In the genomic region with DNA sequence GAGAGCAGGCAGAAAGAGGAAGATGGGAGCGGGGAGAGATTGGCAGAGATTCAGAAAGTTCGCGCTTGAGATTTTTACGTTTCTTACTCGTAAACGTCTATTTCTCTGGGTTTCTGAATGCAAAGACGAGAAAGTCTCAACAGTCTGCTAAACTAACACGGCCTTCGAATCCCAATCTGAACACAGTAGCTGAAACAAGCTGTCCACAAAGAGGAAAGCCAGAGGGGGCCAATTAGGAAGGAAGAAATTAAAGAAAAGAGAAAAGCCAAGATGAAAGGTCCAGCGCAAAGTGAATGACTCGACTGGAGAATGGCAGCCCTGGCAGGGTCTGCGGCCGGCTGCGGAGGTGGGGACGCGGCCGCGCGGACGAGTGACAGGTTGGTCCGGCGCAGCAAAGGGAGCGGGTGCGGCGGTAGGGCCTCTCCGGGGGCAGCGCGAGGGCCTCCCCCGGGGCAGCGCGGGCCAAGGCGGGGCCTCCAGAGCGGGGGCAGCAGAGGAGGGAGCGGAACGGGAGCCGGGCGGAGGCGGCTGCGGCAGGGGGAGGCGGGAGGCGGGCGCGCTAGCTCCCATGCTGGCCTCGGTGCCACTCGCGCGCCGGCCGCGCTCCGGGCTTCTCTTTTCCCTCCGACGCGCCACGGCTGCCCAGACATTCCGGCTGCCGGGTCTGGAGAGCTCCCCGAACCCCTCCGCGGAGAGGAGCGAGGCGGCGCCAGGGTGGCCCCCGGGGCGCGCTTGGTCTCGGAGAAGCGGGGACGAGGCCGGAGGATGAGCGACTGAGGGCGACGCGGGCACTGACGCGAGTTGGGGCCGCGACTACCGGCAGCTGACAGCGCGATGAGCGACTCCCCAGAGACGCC, we compare ENCODE assay signal across 11 cellular contexts. TPM values are rescaled to one million over a fixed set of nuclear protein-coding genes. Genes with fewer than 3 reads are reported as not detected.
DNase-seq lines count a peak whose midpoint lies in the region; ATAC-seq and TF ChIP-seq lines count a peak whose summit lies in the region.
"Had no signal": no experiment of that assay in that cellular context is flagged by ENCODE, and none has a peak within 500 bp of the region (broad histone marks: within the 10 kb centered on the region; RNA-seq: fewer than 3 reads in every experiment).

A gene (plus strand): TSS at position 557 of the 857 bp plus-strand sequence. CDS start 1,798 bp downstream, outside the sequence.

- TF ChIP-seq CTCF in smooth muscle cell (IDR thresholded peaks at IDR 0.05; ENCODE audit: borderline replicate concordance, insufficient read depth, poor library complexity, severe bottlenecking) = no peak

- no peaks in the 10 kb centered on the region for H3K36me3 Mint-ChIP-seq in activated naive CD8-positive, alpha-beta T cell
- peaks cover 0 to 3% (median 0%) of the 10 kb centered on the region in 3 donors for H3K36me3 Mint-ChIP-seq in CD8-positive, alpha-beta memory T cell

- H3K27ac Mint-ChIP-seq in activated naive CD8-positive, alpha-beta T cell = no peak within 1 kb of the TSS
- H3K27ac Mint-ChIP-seq in CD8-positive, alpha-beta memory T cell = peak within 1 kb of the TSS in 1 of 8 donors; percentile 29

- no peaks in the 10 kb centered on the region for H3K79me2 ChIP-seq in smooth muscle cell (ENCODE audit: low read depth)

- CTCF ChIA-PET in CD8-positive, alpha-beta memory T cell (lab: Charles Lee) = no interaction called here

- H4K20me1 ChIP-seq in smooth muscle cell (ENCODE audit: low read depth) = no peaks in the 10 kb centered on the region

- no peak within 1 kb of the TSS for H3K27ac ChIP-seq in smooth muscle cell (ENCODE audit: low read depth)
- no peak within 1 kb of the TSS for H3K27ac ChIP-seq in CD8-positive, alpha-beta memory T cell (ENCODE audit: low read depth, low read length)

- H3F3A ChIP-seq in smooth muscle cell (ENCODE audit: low read depth) = no peaks in the 10 kb centered on the region

- H3K4me1 Mint-ChIP-seq in activated naive CD8-positive, alpha-beta T cell (ENCODE audit: low read depth) = peaks cover 9% of the 10 kb centered on the region
- peaks cover 4 to 6% (median 6%) of the 10 kb centered on the region in 3 donors for H3K4me1 Mint-ChIP-seq in CD8-positive, alpha-beta memory T cell

- DNase-seq in smooth muscle cell (lab: John Stamatoyannopoulos, UW; ENCODE audit: unreplicated experiment) (no peak), DMS153 treated with DMSO at 0.1 percent for 48 hours (lab: John Stamatoyannopoulos, UW; ENCODE audit: unreplicated experiment) (no peak), NCI-H2107 treated with DMSO at 0.1 percent for 48 hours (lab: John Stamatoyannopoulos, UW; ENCODE audit: unreplicated experiment) (no peak)
- no peak for DNase-seq in CD8-positive, alpha-beta memory T cell
- DNase-seq: activated CD4-positive, CD25-positive, alpha-beta regulatory T cell treated with anti-CD3 and anti-CD28 coated beads, Interleukin-2, amount 50 U/mL, for 72 hours had no signal

- peak within 1 kb of the TSS; percentile 90 for H3K4me2 ChIP-seq in smooth muscle cell

- H3K9me3 Mint-ChIP-seq in activated naive CD8-positive, alpha-beta T cell (ENCODE audit: low read depth) = no peaks in the 10 kb centered on the region
- peaks cover 0 to 22% (median 10%) of the 10 kb centered on the region in 5 donors for H3K9me3 Mint-ChIP-seq in CD8-positive, alpha-beta memory T cell

- no peak within 1 kb of the TSS for H2AFZ ChIP-seq in smooth muscle cell (ENCODE audit: low read depth)

- peaks cover 98% of the 10 kb centered on the region for H3K27me3 ChIP-seq in smooth muscle cell (ENCODE audit: low read depth)
- H3K27me3 ChIP-seq in CD8-positive, alpha-beta memory T cell (ENCODE audit: insufficient read depth, low read length, poor library complexity, severe bottlenecking) = no peaks in the 10 kb centered on the region

- POLR2A ChIA-PET in CD8-positive, alpha-beta memory T cell (lab: Charles Lee) = no interaction called here

- peak within 1 kb of the TSS; percentile 62 for H3K4me3 ChIP-seq in iPS-18c (ENCODE audit: insufficient read depth, low read depth, low read length)
- peak within 1 kb of the TSS; percentile 44 for H3K4me3 ChIP-seq in smooth muscle cell
- H3K4me3 ChIP-seq in CD8-positive, alpha-beta memory T cell (ENCODE audit: low read length) = no peak within 1 kb of the TSS
- H3K4me3 ChIP-seq: K562 had no signal

- no peaks in the 10 kb centered on the region for H3K36me3 ChIP-seq in smooth muscle cell (ENCODE audit: low read depth)
- no peaks in the 10 kb centered on the region for H3K36me3 ChIP-seq in CD8-positive, alpha-beta memory T cell (ENCODE audit: insufficient read depth, low read length)

- 4% methylated on average over 58 of the region's 83 CpGs for WGBS in smooth muscle cell (ENCODE audit: low lambda C conversion rate)

- peak; percentile 27 for ATAC-seq in GM18909 (IDR thresholded peaks at IDR 0.05; ENCODE audit: poor library complexity, unreplicated experiment)
- no peak for ATAC-seq in activated CD4-positive, CD25-positive, alpha-beta regulatory T cell treated with anti-CD3 and anti-CD28 coated beads, Interleukin-2, amount 50 U/mL, for 24 hours
- ATAC-seq: K562 had no signal

- H3K27me3 Mint-ChIP-seq in activated naive CD8-positive, alpha-beta T cell = peaks cover 35% of the 10 kb centered on the region
- peaks cover 29 to 40% of the 10 kb centered on the region in 2 donors for H3K27me3 Mint-ChIP-seq in CD8-positive, alpha-beta memory T cell

- H3K4me3 Mint-ChIP-seq in activated naive CD8-positive, alpha-beta T cell = peak within 1 kb of the TSS; percentile 58
- H3K4me3 Mint-ChIP-seq in CD8-positive, alpha-beta memory T cell = peak within 1 kb of the TSS in 1 of 7 donors; percentile 15

- peaks cover 18% of the 10 kb centered on the region for H3K4me1 ChIP-seq in smooth muscle cell (ENCODE audit: low read depth)
- no peaks in the 10 kb centered on the region for H3K4me1 ChIP-seq in CD8-positive, alpha-beta memory T cell (ENCODE audit: insufficient read depth, low read length)

- no peak within 1 kb of the TSS for H3K9ac ChIP-seq in smooth muscle cell (ENCODE audit: low read depth)

- H3K9me3 ChIP-seq in iPS-18c (ENCODE audit: control insufficient read depth, insufficient read depth, low read length) (no peaks in the 10 kb centered on the region), smooth muscle cell (replicated peaks; ENCODE audit: low read depth) (no peaks in the 10 kb centered on the region)
- H3K9me3 ChIP-seq in CD8-positive, alpha-beta memory T cell (ENCODE audit: low read length) = no peaks in the 10 kb centered on the region

RNA-seq across cellular contexts. Expression of the gene that starts here (rescaled TPM):
- not detected in 2 replicates for total RNA-seq in smooth muscle cell
- polyA plus RNA-seq in smooth muscle cell = not detected in 2 replicates
- not detected for total RNA-seq in CD8-positive, alpha-beta memory T cell
- polyA plus RNA-seq in CD8-positive, alpha-beta memory T cell = not detected
- total RNA-seq: epithelial cell of proximal tubule, K562 had no signal
- polyA plus RNA-seq: K562 had no signal
